23 cellular contexts compared by ENCODE assay signal in the genomic region with DNA sequence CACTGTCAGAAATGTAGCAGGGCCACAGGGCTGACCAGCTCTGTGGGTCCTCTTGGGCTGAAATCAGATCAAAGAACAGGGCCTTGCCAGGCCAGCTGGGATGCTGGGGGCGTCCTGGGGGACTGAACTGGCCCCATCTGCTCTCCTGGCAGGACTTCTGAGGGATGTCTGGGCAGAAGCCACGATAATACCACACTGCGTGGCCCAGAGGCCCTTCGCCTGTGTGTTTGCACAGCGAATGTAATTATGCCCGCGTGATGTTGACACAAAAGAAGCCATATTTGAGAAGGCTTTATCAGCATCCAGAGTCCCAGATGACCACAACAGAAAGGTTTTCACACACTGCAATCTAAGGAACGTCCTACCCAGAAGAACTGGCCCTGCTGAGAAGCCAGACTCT.
DNase-seq lines count a peak whose midpoint lies in the region; ATAC-seq, FAIRE-seq and TF ChIP-seq lines count a peak whose summit lies in the region.
"Had no signal": no experiment of that assay in that cellular context is flagged by ENCODE, and none has a peak within 500 bp of the region (broad histone marks: within the 10 kb centered on the region; RNA-seq: fewer than 3 reads in every experiment).

No MANE protein-coding gene starts in this region.

- H3K9me3 Mint-ChIP-seq in activated T-helper 2 cell treated with anti-CD3 and anti-CD28 coated beads, Interferon-gamma antibody, Interleukin-2, Interleukin-4, amounts not matched to agents 10 μg/mL and 5 μg/mL and 100 μg/mL, durations not matched to agents 14 hours and 24 hours and 36 hours, result no peaks in the 10 kb centered on the region
- no peaks in the 10 kb centered on the region for H3K9me3 Mint-ChIP-seq in activated T-cell treated with anti-CD3 and anti-CD28 coated beads, Interleukin-2, amount 50 U/mL, for 24 hours
- H3K9me3 Mint-ChIP-seq: activated T-helper 17 cell treated with anti-CD3 and anti-CD28 coated beads, Interleukin-2, amount 50 U/mL, for 72 hours; natural killer cell had no signal

- WGBS in body of pancreas, 2 donors, result 23 to 30% methylated on average over 8 of the region's 8 CpGs
- WGBS in small intestine, 3 donors, result 10 to 46% (median 20%) methylated on average over 8 of the region's 8 CpGs

- peaks cover 21% of the 10 kb centered on the region for H3K27me3 Mint-ChIP-seq in activated T-helper 2 cell treated with anti-CD3 and anti-CD28 coated beads, Interferon-gamma antibody, Interleukin-2, Interleukin-4, amounts not matched to agents 10 μg/mL and 5 μg/mL and 100 μg/mL, durations not matched to agents 14 hours and 24 hours and 36 hours (ENCODE audit: low read depth)
- peaks cover 25% of the 10 kb centered on the region for H3K27me3 Mint-ChIP-seq in activated T-cell treated with anti-CD3 and anti-CD28 coated beads, Interleukin-2, amount 50 U/mL, for 24 hours

- H3K4me3 ChIP-seq in body of pancreas (no peak overlapping the region), small intestine (ENCODE audit: low read depth in 1 of 2, low read length in 2 of 2) (no peak overlapping the region)
- H3K4me3 ChIP-seq: GM12878, skin epidermis had no signal

- no peaks in the 10 kb centered on the region for H3K36me3 Mint-ChIP-seq in activated T-helper 2 cell treated with anti-CD3 and anti-CD28 coated beads, Interferon-gamma antibody, Interleukin-2, Interleukin-4, amounts not matched to agents 10 μg/mL and 5 μg/mL and 100 μg/mL, durations not matched to agents 14 hours and 24 hours and 36 hours (ENCODE audit: low read depth)
- H3K36me3 Mint-ChIP-seq in activated T-cell treated with anti-CD3 and anti-CD28 coated beads, Interleukin-2, amount 50 U/mL, for 24 hours (ENCODE audit: low read depth), result no peaks in the 10 kb centered on the region
- H3K36me3 Mint-ChIP-seq: natural killer cell had no signal

- no peaks in the 10 kb centered on the region for H3K4me1 Mint-ChIP-seq in activated T-helper 2 cell treated with anti-CD3 and anti-CD28 coated beads, Interferon-gamma antibody, Interleukin-2, Interleukin-4, amounts not matched to agents 10 μg/mL and 5 μg/mL and 100 μg/mL, durations not matched to agents 14 hours and 24 hours and 36 hours (ENCODE audit: low read depth)
- no peaks in the 10 kb centered on the region for H3K4me1 Mint-ChIP-seq in activated T-cell treated with anti-CD3 and anti-CD28 coated beads, Interleukin-2, amount 50 U/mL, for 24 hours (ENCODE audit: low read depth)
- H3K4me1 Mint-ChIP-seq: activated CD4-positive, alpha-beta T cell treated with anti-CD3 and anti-CD28 coated beads for 36 hours; activated T-helper 17 cell treated with anti-CD3 and anti-CD28 coated beads, Interleukin-2, amount 50 U/mL, for 72 hours; B cell; natural killer cell had no signal

- H3K9me3 ChIP-seq in body of pancreas, result no peaks in the 10 kb centered on the region
- no peaks in the 10 kb centered on the region for H3K9me3 ChIP-seq in small intestine (ENCODE audit: control insufficient read depth, low read depth)

- TF ChIP-seq CTCF in body of pancreas (IDR thresholded peaks at IDR 0.05), result no peak

- ATAC-seq in body of pancreas, result peak; percentile 87
- ATAC-seq: activated CD4-positive, alpha-beta T cell treated with anti-CD3 and anti-CD28 coated beads for 36 hours; activated T-helper 17 cell treated with anti-CD3 and anti-CD28 coated beads, Interleukin-2, amount 50 U/mL, for 72 hours; GM12878; HCT116; natural killer cell had no signal

- TF ChIP-seq POLR2A in body of pancreas (IDR thresholded peaks at IDR 0.05), result no peak

- intact Hi-C loops in body of pancreas (cut with DNase I), result no loop called here
- intact Hi-C loops in activated T-helper 2 cell treated with anti-CD3 and anti-CD28 coated beads, Interferon-gamma antibody, Interleukin-2, Interleukin-4, amounts not matched to agents 10 μg/mL and 5 μg/mL and 100 μg/mL, durations not matched to agents 14 hours and 24 hours and 36 hours (cut with micrococcal nuclease), result no loop called here

- no peaks in the 10 kb centered on the region for H3K27me3 ChIP-seq in body of pancreas
- H3K27me3 ChIP-seq in small intestine (ENCODE audit: control insufficient read depth in 2 of 2, insufficient read depth in 2 of 2, low read length in 2 of 2), result peaks cover 0 to 18% of the 10 kb centered on the region in 2 donors

- H3K27ac Mint-ChIP-seq in activated T-helper 2 cell treated with anti-CD3 and anti-CD28 coated beads, Interferon-gamma antibody, Interleukin-2, Interleukin-4, amounts not matched to agents 10 μg/mL and 5 μg/mL and 100 μg/mL, durations not matched to agents 14 hours and 24 hours and 36 hours, result no peak overlapping the region
- no peak overlapping the region for H3K27ac Mint-ChIP-seq in activated T-cell treated with anti-CD3 and anti-CD28 coated beads, Interleukin-2, amount 50 U/mL, for 24 hours
- H3K27ac Mint-ChIP-seq: activated CD4-positive, alpha-beta T cell treated with anti-CD3 and anti-CD28 coated beads for 36 hours; activated T-helper 17 cell treated with anti-CD3 and anti-CD28 coated beads, Interleukin-2, amount 50 U/mL, for 72 hours; B cell; natural killer cell had no signal

- peaks cover 35% of the 10 kb centered on the region for H3K4me1 ChIP-seq in body of pancreas
- no peaks in the 10 kb centered on the region for H3K4me1 ChIP-seq in small intestine (ENCODE audit: control insufficient read depth in 2 of 2, insufficient read depth in 1 of 2, low read depth in 1 of 2, low read length in 1 of 2)

- H3K27ac ChIP-seq in body of pancreas, result peak overlapping the region; percentile 25 to 77 (median 46)
- H3K27ac ChIP-seq in small intestine (ENCODE audit: low read depth in 1 of 2, low read length in 1 of 2), result no peak overlapping the region
- H3K27ac ChIP-seq: 22Rv1, skin epidermis had no signal

- FAIRE-seq in small intestine (lab: Jason Lieb, UNC), result no peak
- FAIRE-seq: endothelial cell of umbilical vein, GM12878, RCC 7860 had no signal

- H3K4me3 Mint-ChIP-seq in activated T-helper 2 cell treated with anti-CD3 and anti-CD28 coated beads, Interferon-gamma antibody, Interleukin-2, Interleukin-4, amounts not matched to agents 10 μg/mL and 5 μg/mL and 100 μg/mL, durations not matched to agents 14 hours and 24 hours and 36 hours (ENCODE audit: low read depth), result no peak overlapping the region
- H3K4me3 Mint-ChIP-seq in activated T-cell treated with anti-CD3 and anti-CD28 coated beads, Interleukin-2, amount 50 U/mL, for 24 hours, result no peak overlapping the region
- H3K4me3 Mint-ChIP-seq: activated CD4-positive, alpha-beta T cell treated with anti-CD3 and anti-CD28 coated beads for 36 hours; activated T-helper 17 cell treated with anti-CD3 and anti-CD28 coated beads, Interleukin-2, amount 50 U/mL, for 72 hours; B cell; natural killer cell had no signal

- peak; percentile 12 for DNase-seq in NCI-H1105 treated with DMSO at 0.1 percent for 48 hours (lab: John Stamatoyannopoulos, UW)
- no peak for DNase-seq in NCI-H1105 (lab: John Stamatoyannopoulos, UW)
- peak; percentile 30 for DNase-seq in NCI-H2081 treated with DMSO at 0.1 percent for 48 hours (lab: John Stamatoyannopoulos, UW)
- peak; percentile 53 to 79 (median 66) for DNase-seq in body of pancreas
- peak; percentile 17 for DNase-seq in small intestine
- no peak for DNase-seq in activated T-helper 2 cell treated with anti-CD3 and anti-CD28 coated beads, Interferon-gamma antibody, Interleukin-2, Interleukin-4, amounts not matched to agents 10 μg/mL and 5 μg/mL and 100 μg/mL, durations not matched to agents 14 hours and 24 hours and 36 hours (ENCODE audit: low spot score)
- DNase-seq in anterior cingulate cortex (lab: John Stamatoyannopoulos, UW), result no peak
- no peak for DNase-seq in activated T-cell treated with anti-CD3 and anti-CD28 coated beads, Interleukin-2, amount 50 U/mL, for 24 hours
- DNase-seq: activated CD4-positive, alpha-beta T cell treated with anti-CD3 and anti-CD28 coated beads for 36 hours; Calu3; GDM1; MM.1S; natural killer cell; NCI-H82; stimulated activated CD4-positive, alpha-beta T cell treated with anti-CD3 and anti-CD28 coated beads, Interleukin-2, amount 100 ng/mL, for 48 hours had no signal

- H3K36me3 ChIP-seq in body of pancreas (replicated peaks in 1 of 2; ENCODE audit: insufficient read depth in 1 of 2, low read depth in 2 of 2) (no peaks in the 10 kb centered on the region), small intestine (ENCODE audit: control insufficient read depth in 2 of 2, insufficient read depth in 2 of 2, low read length in 2 of 2) (no peaks in the 10 kb centered on the region)

Comparison
In these comparisons a context has a peak if more than half of its experiments do, and no peak if none do; other contexts are left out.
1. DNase-seq: peak in NCI-H1105 treated with DMSO at 0.1 percent for 48 hours (single experiment), NCI-H2081 treated with DMSO at 0.1 percent for 48 hours (single experiment), body of pancreas (4 of 4) and small intestine (single experiment); none in NCI-H1105 (single experiment), activated T-helper 2 cell treated with anti-CD3 and anti-CD28 coated beads, Interferon-gamma antibody, Interleukin-2, Interleukin-4, amounts not matched to agents 10 μg/mL and 5 μg/mL and 100 μg/mL, durations not matched to agents 14 hours and 24 hours and 36 hours (single experiment), anterior cingulate cortex (0 of 58) and activated T-cell treated with anti-CD3 and anti-CD28 coated beads, Interleukin-2, amount 50 U/mL, for 24 hours (single experiment).
2. H3K27ac ChIP-seq: peak in body of pancreas (4 of 4); none in small intestine (0 of 2).